ENCODE assay signal across 8 cellular contexts in genomic region chr17:61928101-61928436, GRCh38. TPM values are rescaled to one million over a fixed set of nuclear protein-coding genes. Genes with fewer than 3 reads are reported as not detected.
DNase-seq lines count a peak whose midpoint lies in the region; ATAC-seq, FAIRE-seq and TF ChIP-seq lines count a peak whose summit lies in the region.

No MANE protein-coding gene starts in this region.

- TF ChIP-seq RAD21 in H1 (IDR thresholded peaks at IDR 0.05 in 1 of 2, conservative IDR thresholded peaks at IDR 0.05 in 1 of 2; ENCODE audit: low read depth in 2 of 2, low read length in 2 of 2): no peak

- H2AFZ ChIP-seq in Loucy (ENCODE audit: low read length) (peak overlapping the region; percentile 99), H1 (ENCODE audit: low read length) (peak overlapping the region; percentile 93; the same call in 1 of the 2 replicates), trophoblast cell (ENCODE audit: insufficient read depth, low read length, poor library complexity) (peak overlapping the region; percentile 18)

- H2BK20ac ChIP-seq in H1 (ENCODE audit: low read length): no peak overlapping the region

- H2BK5ac ChIP-seq in H1 (ENCODE audit: low read depth, low read length) (peak overlapping the region; percentile 94; the same call in 1 of the 2 replicates), trophoblast cell (ENCODE audit: low read depth, low read length, poor library complexity) (no peak overlapping the region)

- POLR2A ChIA-PET in H1 (lab: Charles Lee; ENCODE audit: partially characterized antibody): interaction anchor here (0.6 kb wide), 1 partner anchor 9 kb away, joined by 3 read pairs; no protein-coding TSS in a partner anchor

- DNase-seq in H1 (ENCODE audit: low read depth in 1 of 2, low spot score in 2 of 2): no peak
- DNase-seq in trophoblast cell: no peak
- DNase-seq in posterior vena cava (ENCODE audit: low spot score): no peak
- no peak for DNase-seq in hippocampal formation (lab: John Stamatoyannopoulos, UW)

- CTCF ChIA-PET in H1 (lab: Charles Lee; ENCODE audit: partially characterized antibody): no interaction called here

- no peak overlapping the region for H3K27ac ChIP-seq in H1 (ENCODE audit: low read depth, low read length)
- no peak overlapping the region for H3K27ac ChIP-seq in trophoblast cell (ENCODE audit: low read depth, low read length)

- H2BK12ac ChIP-seq in H1 (ENCODE audit: low read depth, low read length) (no peak overlapping the region), trophoblast cell (ENCODE audit: low read length) (no peak overlapping the region)

- H3K9ac ChIP-seq in Loucy (ENCODE audit: low read depth, low read length, poor library complexity, severe bottlenecking) (peak overlapping the region; percentile 95), H1 (replicated peaks in 1 of 4; ENCODE audit: extremely low read depth in 1 of 4, low read depth in 3 of 4, low read length in 3 of 4) (peak overlapping the region in 1 of 4 experiments; percentile 45; a peak in 2 of 7 replicates), trophoblast cell (ENCODE audit: low read length) (no peak overlapping the region)

- H2AK5ac ChIP-seq in H1 (ENCODE audit: low read depth, low read length): no peak overlapping the region
- H2AK5ac ChIP-seq in trophoblast cell (ENCODE audit: low read length): no peak overlapping the region

- peak overlapping the region; percentile 95 for H3K4me3 ChIP-seq in Loucy (ENCODE audit: low read length, poor library complexity, severe bottlenecking)
- H3K4me3 ChIP-seq in H1 (ENCODE audit: extremely low read depth in 1 of 4, insufficient read depth in 2 of 4, low read depth in 3 of 4, low read length in 4 of 4): peak overlapping the region; percentile 80 to 98 (median 96); a peak in 7 of 8 replicates
- H3K4me3 ChIP-seq in trophoblast cell (ENCODE audit: low read depth, low read length): no peak overlapping the region

- H3K27me3 ChIP-seq in Loucy (ENCODE audit: insufficient read depth, low read length, poor library complexity, severe bottlenecking): no peaks in the 10 kb centered on the region
- no peaks in the 10 kb centered on the region for H3K27me3 ChIP-seq in H1 (replicated peaks in 1 of 4; ENCODE audit: control insufficient read depth in 3 of 4, extremely low read depth in 1 of 4, insufficient read depth in 3 of 4, low read length in 3 of 4)
- H3K27me3 ChIP-seq in trophoblast cell (ENCODE audit: insufficient read depth, low read length): no peaks in the 10 kb centered on the region

- H3K79me2 ChIP-seq in Loucy (ENCODE audit: insufficient read depth, low read length) (peaks cover 19% of the 10 kb centered on the region), H1 (ENCODE audit: control insufficient read depth in 1 of 2, insufficient read depth in 2 of 2, low read length in 2 of 2) (peaks cover 0 to 13% of the 10 kb centered on the region in 2 experiments; a peak in 1 of 4 replicates), trophoblast cell (ENCODE audit: control insufficient read depth, insufficient read depth, low read length, poor library complexity) (peaks cover 7% of the 10 kb centered on the region)

- H3K4ac ChIP-seq in H1 (replicated peaks; ENCODE audit: insufficient read length, low read depth, low read length) (no peak overlapping the region), trophoblast cell (ENCODE audit: low read depth, low read length) (no peak overlapping the region)

- H4K91ac ChIP-seq in H1 (replicated peaks; ENCODE audit: insufficient read length, low read length) (no peak overlapping the region), trophoblast cell (ENCODE audit: low read depth, low read length) (no peak overlapping the region)

- intact Hi-C loops in posterior vena cava (cut with DNase I): loop anchor here in 1 of 2 donors (10.0 kb wide), 1 partner anchor 137 kb away; the partner anchor contains the start of gene MED13

- no peaks in the 10 kb centered on the region for H4K20me1 ChIP-seq in Loucy (ENCODE audit: insufficient read depth, low read length, poor library complexity, severe bottlenecking)
- H4K20me1 ChIP-seq in H1 (replicated peaks in 1 of 2; ENCODE audit: control insufficient read depth in 1 of 2, insufficient read depth in 2 of 2, low read length in 2 of 2): peaks cover 0 to 2% of the 10 kb centered on the region in 2 experiments

- TF ChIP-seq CTCF in Loucy (conservative IDR thresholded peaks at IDR 0.05; ENCODE audit: low read length) (no peak), H1 (IDR thresholded peaks at IDR 0.05; ENCODE audit: control extremely low read depth in 1 of 3, insufficient read depth in 1 of 3, low read depth in 1 of 3, low read length in 3 of 3) (no peak)

- H2BK15ac ChIP-seq in H1 (ENCODE audit: low read length): no peak overlapping the region

- H3K23ac ChIP-seq in H1 (ENCODE audit: insufficient read length) (no peak overlapping the region), trophoblast cell (ENCODE audit: low read length) (no peak overlapping the region)

- H3K23me2 ChIP-seq in H1 (ENCODE audit: low read depth, low read length): peaks cover 5% of the 10 kb centered on the region; the same call in 1 of the 2 replicates

- peak overlapping the region; percentile 77 for H4K12ac ChIP-seq in trophoblast cell (ENCODE audit: low read depth, low read length)

- H3K18ac ChIP-seq in H1 (ENCODE audit: extremely low read depth, low read length): peak overlapping the region; percentile 75; the same call in 1 of the 2 replicates
- no peak overlapping the region for H3K18ac ChIP-seq in trophoblast cell (ENCODE audit: low read length)

- H3K4me1 ChIP-seq in Loucy (ENCODE audit: insufficient read depth, low read length, poor library complexity, severe bottlenecking): peaks cover 17% of the 10 kb centered on the region
- H3K4me1 ChIP-seq in H1 (replicated peaks in 1 of 4; ENCODE audit: control insufficient read depth in 3 of 4, insufficient read depth in 4 of 4, low read length in 3 of 4): peaks cover 0 to 7% (median under 1%) of the 10 kb centered on the region in 4 experiments; a peak in 3 of 7 replicates
- H3K4me1 ChIP-seq in trophoblast cell (ENCODE audit: control insufficient read depth in 1 of 2, insufficient read depth in 2 of 2, low read length in 2 of 2): peaks cover 0 to 5% of the 10 kb centered on the region in 2 experiments

- H3K56ac ChIP-seq in H1 (replicated peaks; ENCODE audit: insufficient read length, low read depth, low read length): no peak overlapping the region

- TF ChIP-seq EP300 in H1 (IDR thresholded peaks at IDR 0.05; ENCODE audit: borderline replicate concordance in 1 of 2, low read depth in 2 of 2, low read length in 2 of 2): no peak

- H4K5ac ChIP-seq in H1 (ENCODE audit: insufficient read length, low read depth, low read length): no peak overlapping the region

- H2BK120ac ChIP-seq in H1 (replicated peaks; ENCODE audit: low read depth, low read length) (no peak overlapping the region), trophoblast cell (ENCODE audit: insufficient read depth, low read length, poor library complexity) (no peak overlapping the region)

- no peaks in the 10 kb centered on the region for H3K9me3 ChIP-seq in Loucy (ENCODE audit: insufficient read depth, low read depth, low read length)
- no peaks in the 10 kb centered on the region for H3K9me3 ChIP-seq in H1 (ENCODE audit: insufficient read depth in 2 of 2, low read depth in 1 of 2, low read length in 1 of 2)
- H3K9me3 ChIP-seq in trophoblast cell (ENCODE audit: insufficient read depth, low read depth, low read length): no peaks in the 10 kb centered on the region

- no peak for FAIRE-seq in H1 (lab: Jason Lieb, UNC)

- H3K14ac ChIP-seq in H1 (ENCODE audit: insufficient read length) (no peak overlapping the region), trophoblast cell (ENCODE audit: low read length) (no peak overlapping the region)

- H3K9me2 ChIP-seq in Loucy (replicated peaks; ENCODE audit: low read depth, low read length): no peaks in the 10 kb centered on the region

- 43% methylated on average over 4 of the region's 4 CpGs; no CpG with 5 or more reads in 1 of the 2 experiments for WGBS in H1 (ENCODE audit: extremely low coverage in 1 of 2, insufficient coverage in 1 of 2, insufficient read length in 1 of 2, insufficient replicate concordance in 2 of 2, low coverage in 1 of 2, low lambda C conversion rate in 2 of 2, missing lambda C conversion rate in 1 of 2), 2 experiments
- no CpG with 5 or more reads among the region's 4 CpGs for WGBS in trophoblast cell (ENCODE audit: extremely low coverage, insufficient coverage, insufficient read length)

- H3F3A ChIP-seq in Loucy (ENCODE audit: low read depth): no peaks in the 10 kb centered on the region

- H3K4me2 ChIP-seq in Loucy (ENCODE audit: low read depth, low read length, poor library complexity, severe bottlenecking): peak overlapping the region; percentile 98
- H3K4me2 ChIP-seq in H1 (ENCODE audit: insufficient read depth in 1 of 2, low read depth in 2 of 2, low read length in 2 of 2): peak overlapping the region; percentile 95 to 98
- peak overlapping the region; percentile 58 for H3K4me2 ChIP-seq in trophoblast cell (ENCODE audit: low read length)

- H3K79me1 ChIP-seq in H1 (ENCODE audit: low read depth, low read length) (no peaks in the 10 kb centered on the region), trophoblast cell (ENCODE audit: low read length) (peaks cover 8% of the 10 kb centered on the region)

- H4K8ac ChIP-seq in H1 (ENCODE audit: extremely low read depth, insufficient read depth, low read length) (no peak overlapping the region), trophoblast cell (ENCODE audit: low read depth, low read length) (peak overlapping the region; percentile 82)

- peak; percentile 6 for ATAC-seq in GM18868 (IDR thresholded peaks at IDR 0.05; ENCODE audit: unreplicated experiment)
- no peak for ATAC-seq in HG03565 (IDR thresholded peaks at IDR 0.05; ENCODE audit: unreplicated experiment)
- no peak for ATAC-seq in HG03108 (IDR thresholded peaks at IDR 0.05; ENCODE audit: unreplicated experiment)

- H3K36me3 ChIP-seq in Loucy (ENCODE audit: insufficient read depth, low read length) (no peaks in the 10 kb centered on the region; the same call in 1 of the 2 replicates), H1 (ENCODE audit: control insufficient read depth in 2 of 4, insufficient read depth in 4 of 4, low read length in 3 of 4) (peaks cover 0 to 13% (median 8%) of the 10 kb centered on the region in 4 experiments; a peak in 4 of 8 replicates), trophoblast cell (ENCODE audit: control insufficient read depth in 1 of 2, insufficient read depth in 2 of 2, low read length in 2 of 2) (peaks cover 3 to 4% of the 10 kb centered on the region in 2 experiments)

- TF ChIP-seq POLR2A in H1 (IDR thresholded peaks at IDR 0.05; ENCODE audit: control extremely low read depth in 1 of 2, low read depth in 2 of 2, low read length in 2 of 2): no peak

RNA-seq across cellular contexts. Expression of gene INTS2, which starts 0.3 kb away (rescaled TPM):
- total RNA-seq in H1 (2021; fragmentation: NEBNext Ultra II Directional; extraction: Animal tissue kit (Norgen Biotek cat#: 25700)): 21.8 and 21.9 TPM in 2 replicates
- polyA plus RNA-seq in H1 (2011; rRNA removed): 6.3 and 9.4 TPM in 2 replicates
- 9.7 TPM for polyA plus RNA-seq in H1 (2011; cell fraction: cytosol; rRNA removed)
- 6.9 TPM for polyA plus RNA-seq in H1 (2011; cell fraction: nucleus; rRNA removed)
- polyA plus RNA-seq in H1 (2012, experiment 1 of 2): 6.8 to 13.8 TPM (median 10.4 TPM) in 4 replicates
- polyA plus RNA-seq in H1 (2012, experiment 2 of 2): 0.47 TPM
- 9.4 TPM for polyA plus RNA-seq in H1 (2013, experiment 1 of 2)
- 9.8 TPM for polyA plus RNA-seq in H1 (2013, experiment 2 of 2)
- polyA minus RNA-seq in H1 (2011; rRNA and poly(A)+ RNA removed): 36.1 and 49.5 TPM in 2 replicates
- polyA minus RNA-seq in H1 (2011; cell fraction: cytosol; rRNA and poly(A)+ RNA removed): 22.3 TPM
- 25.5 TPM for polyA minus RNA-seq in H1 (2011; cell fraction: nucleus; rRNA and poly(A)+ RNA removed)
- polyA plus RNA-seq in trophoblast cell (2013): 13.2 TPM in 2 replicates
- total RNA-seq in posterior vena cava: 10 to 100 TPM; 11.8 to 13.2 TPM

Comparison
In these comparisons a context has a peak if more than half of its experiments do, and no peak if none do; other contexts are left out.
1. H2AFZ ChIP-seq: peak in every context shown above with its lines; median percentile 99 in Loucy; 93 in H1; 18 in trophoblast cell.